Comparison of ENCODE assay signal across 20 cellular contexts in the genomic region with DNA sequence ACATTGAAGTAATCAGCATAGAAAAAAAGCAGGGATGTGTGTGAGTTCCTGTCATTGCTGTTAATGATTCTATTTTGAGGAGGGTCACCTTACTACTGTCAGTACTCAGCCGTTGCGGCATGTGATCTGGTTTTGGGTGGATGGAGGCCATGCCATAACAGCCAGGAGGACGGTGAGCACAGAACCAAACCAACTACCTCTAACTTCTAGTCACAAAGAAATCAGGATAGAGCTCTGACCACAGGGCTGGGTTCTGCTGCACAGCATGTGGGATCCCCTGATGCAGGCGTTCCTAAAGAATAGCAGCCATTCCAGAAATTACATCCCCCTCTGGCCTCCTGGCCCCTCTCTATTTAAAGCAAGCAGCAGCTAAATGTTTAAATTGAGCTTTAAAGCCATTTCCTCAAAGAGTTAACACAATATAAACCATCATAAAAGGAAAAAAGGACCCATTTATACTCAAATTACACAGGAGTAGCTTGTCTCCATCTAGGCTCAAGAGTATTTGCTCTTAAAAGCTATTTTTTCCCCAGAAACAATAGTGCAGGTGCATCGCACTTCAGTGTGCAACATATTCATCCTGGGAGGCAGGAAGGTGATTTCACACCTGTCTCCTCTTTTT.
DNase-seq lines count a peak whose midpoint lies in the region; ATAC-seq, FAIRE-seq and TF ChIP-seq lines count a peak whose summit lies in the region.
"Had no signal": no experiment of that assay in that cellular context is flagged by ENCODE, and none has a peak within 500 bp of the region (broad histone marks: within the 10 kb centered on the region; RNA-seq: fewer than 3 reads in every experiment).

No MANE protein-coding gene starts in this region.

- RAD21 ChIA-PET in GM12878 (lab: Charles Lee; ENCODE audit: unreplicated experiment), result interaction anchor here (0.6 to 1.8 kb wide), 6 partner anchors 8 to 122 kb away, joined by 3 to 8 read pairs (median 3); no protein-coding TSS in a partner anchor

- no peaks in the 10 kb centered on the region for H3K27me3 ChIP-seq in GM12878 (replicated peaks in 1 of 2; ENCODE audit: control insufficient read depth in 2 of 2, insufficient read depth in 2 of 2, low read length in 1 of 2)
- H3K27me3 ChIP-seq: dorsolateral prefrontal cortex, MG63, testis had no signal

- TF ChIP-seq EP300 in GM12878 (IDR thresholded peaks at IDR 0.05; ENCODE audit: borderline replicate concordance in 1 of 2, control insufficient read depth in 1 of 2, low read depth in 2 of 2, low read length in 2 of 2), result no peak

- peak; percentile 50 for ATAC-seq in GM12878
- no peak for ATAC-seq in activated CD4-positive, CD25-positive, alpha-beta regulatory T cell treated with anti-CD3 and anti-CD28 coated beads, Interleukin-2, amount 50 U/mL, for 24 hours
- ATAC-seq: activated naive CD4-positive, alpha-beta T cell treated with anti-CD3 and anti-CD28 coated beads, Interleukin-2, amount 50 U/mL, for 72 hours; naive thymus-derived CD4-positive, alpha-beta T cell had no signal

- no peaks in the 10 kb centered on the region for H3K79me2 ChIP-seq in GM12878 (ENCODE audit: control insufficient read depth, insufficient read depth, low read length)

- H3K9me3 ChIP-seq in GM12878 (replicated peaks; ENCODE audit: control insufficient read depth, insufficient read depth, low read length), result no peaks in the 10 kb centered on the region; the same call in 2 of the 3 replicates
- H3K9me3 ChIP-seq: MG63, testis had no signal

- no peak overlapping the region for H3K4me3 ChIP-seq in GM12878
- H3K4me3 ChIP-seq: dorsolateral prefrontal cortex, MG63, testis had no signal

- no peaks in the 10 kb centered on the region for H4K20me1 ChIP-seq in GM12878 (ENCODE audit: control insufficient read depth, insufficient read depth)

- H2AFZ ChIP-seq in GM12878 (ENCODE audit: control insufficient read depth, low read depth, low read length), result no peak overlapping the region

- no TSS peak for BruUV-seq in GM12878 (replicated peaks; lab: Mats Ljungman, UMichigan)

- in situ Hi-C loops in GM12878 (cut with MboI), result no loop called here

- no peak overlapping the region for H3K9ac ChIP-seq in GM12878 (ENCODE audit: control insufficient read depth, insufficient read depth, low read length)

- CTCF ChIA-PET in GM12878 (lab: Yijun Ruan, JAX), result interaction anchor here (0.9 to 1.4 kb wide), 5 partner anchors 10 to 35 kb away, joined by 3 to 4 read pairs (median 3); no protein-coding TSS in a partner anchor

- POLR2A ChIA-PET in GM12878 (lab: Charles Lee), result no interaction called here

- no peak overlapping the region for H3K27ac ChIP-seq in GM12878 (ENCODE audit: control insufficient read depth, insufficient read depth)
- H3K27ac ChIP-seq: dorsolateral prefrontal cortex, testis had no signal

- WGBS in GM12878 (ENCODE audit: insufficient coverage, insufficient replicate concordance, low lambda C conversion rate, missing lambda C conversion rate), result 10% methylated on average over 5 of the region's 5 CpGs

- peak; percentile 30 to 41 for DNase-seq in SHP77 (lab: John Stamatoyannopoulos, UW)
- DNase-seq in SHP77 treated with DMSO at 0.1 percent for 48 hours (lab: John Stamatoyannopoulos, UW), result no peak
- DNase-seq in NCI-H2081 treated with DMSO at 0.1 percent for 48 hours (lab: John Stamatoyannopoulos, UW), result peak; percentile 98
- DNase-seq in GM12878 (ENCODE audit: low read depth, low spot score), result no peak
- DNase-seq in stimulated activated naive CD4-positive, alpha-beta T cell (lab: John Stamatoyannopoulos, UW), result no peak
- no peak for DNase-seq in midbrain (lab: John Stamatoyannopoulos, UW)
- no peak for DNase-seq in KG1 (lab: John Stamatoyannopoulos, UW)
- DNase-seq: activated CD4-positive, alpha-beta T cell treated with anti-CD3 and anti-CD28 coated beads for 48 hours; activated T-cell treated with anti-CD3 and anti-CD28 coated beads for 4 hours; CD4-positive, alpha-beta memory T cell; dorsolateral prefrontal cortex; GDM1; hippocampal formation; MG63; NCI-H524 treated with DMSO at 0.1 percent for 48 hours; testis had no signal

- no peak for TF ChIP-seq RAD21 in GM12878 (IDR thresholded peaks at IDR 0.05; ENCODE audit: insufficient read depth, low read depth, low read length)

- intact Hi-C loops in GM12878 (cut with micrococcal nuclease; ENCODE audit: unreplicated experiment), result no loop called here

- H3K36me3 ChIP-seq in GM12878 (ENCODE audit: control insufficient read depth in 2 of 2, insufficient read depth in 2 of 2, low read length in 1 of 2), result no peaks in the 10 kb centered on the region
- H3K36me3 ChIP-seq: MG63 had no signal

- FAIRE-seq in GM12878 (lab: Jason Lieb, UNC), result no peak
- FAIRE-seq: bronchial epithelial cell had no signal

- TF ChIP-seq CTCF in GM12878 (IDR thresholded peaks at IDR 0.05 in 2 of 3, conservative IDR thresholded peaks at IDR 0.05 in 1 of 3; ENCODE audit: control insufficient read depth in 2 of 3, extremely low read depth in 1 of 3, insufficient read depth in 1 of 3, low read depth in 3 of 3, low read length in 3 of 3), result no peak

- no peak overlapping the region for H3K4me2 ChIP-seq in GM12878 (ENCODE audit: control insufficient read depth, insufficient read depth)

- TF ChIP-seq POLR2A in GM12878 (IDR thresholded peaks at IDR 0.05; ENCODE audit: low read depth, low read length), result no peak

- H3K4me1 ChIP-seq in GM12878 (ENCODE audit: control insufficient read depth, insufficient read depth, low read length), result no peaks in the 10 kb centered on the region
- H3K4me1 ChIP-seq: testis had no signal

- SMC1A ChIA-PET in GM12878 (lab: Charles Lee; ENCODE audit: uncharacterized antibody, unreplicated experiment), result interaction anchor here (0.7 to 2.4 kb wide), 9 partner anchors 9 to 230 kb away, joined by 3 to 7 read pairs (median 4); no protein-coding TSS in a partner anchor

TF ChIP-seq in GM12878, 131 proteins besides CTCF, POLR2A, EP300 and RAD21:
- TF ChIP-seq MEF2A (IDR thresholded peaks at IDR 0.05; ENCODE audit: insufficient read depth, low read depth, low read length), result no peak
- TF ChIP-seq, protein P1, sequence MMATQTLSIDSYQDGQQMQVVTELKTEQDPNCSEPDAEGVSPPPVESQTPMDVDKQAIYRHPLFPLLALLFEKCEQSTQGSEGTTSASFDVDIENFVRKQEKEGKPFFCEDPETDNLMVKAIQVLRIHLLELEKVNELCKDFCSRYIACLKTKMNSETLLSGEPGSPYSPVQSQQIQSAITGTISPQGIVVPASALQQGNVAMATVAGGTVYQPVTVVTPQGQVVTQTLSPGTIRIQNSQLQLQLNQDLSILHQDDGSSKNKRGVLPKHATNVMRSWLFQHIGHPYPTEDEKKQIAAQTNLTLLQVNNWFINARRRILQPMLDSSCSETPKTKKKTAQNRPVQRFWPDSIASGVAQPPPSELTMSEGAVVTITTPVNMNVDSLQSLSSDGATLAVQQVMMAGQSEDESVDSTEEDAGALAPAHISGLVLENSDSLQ (IDR thresholded peaks at IDR 0.05), result no peak
- TF ChIP-seq, protein P2, sequence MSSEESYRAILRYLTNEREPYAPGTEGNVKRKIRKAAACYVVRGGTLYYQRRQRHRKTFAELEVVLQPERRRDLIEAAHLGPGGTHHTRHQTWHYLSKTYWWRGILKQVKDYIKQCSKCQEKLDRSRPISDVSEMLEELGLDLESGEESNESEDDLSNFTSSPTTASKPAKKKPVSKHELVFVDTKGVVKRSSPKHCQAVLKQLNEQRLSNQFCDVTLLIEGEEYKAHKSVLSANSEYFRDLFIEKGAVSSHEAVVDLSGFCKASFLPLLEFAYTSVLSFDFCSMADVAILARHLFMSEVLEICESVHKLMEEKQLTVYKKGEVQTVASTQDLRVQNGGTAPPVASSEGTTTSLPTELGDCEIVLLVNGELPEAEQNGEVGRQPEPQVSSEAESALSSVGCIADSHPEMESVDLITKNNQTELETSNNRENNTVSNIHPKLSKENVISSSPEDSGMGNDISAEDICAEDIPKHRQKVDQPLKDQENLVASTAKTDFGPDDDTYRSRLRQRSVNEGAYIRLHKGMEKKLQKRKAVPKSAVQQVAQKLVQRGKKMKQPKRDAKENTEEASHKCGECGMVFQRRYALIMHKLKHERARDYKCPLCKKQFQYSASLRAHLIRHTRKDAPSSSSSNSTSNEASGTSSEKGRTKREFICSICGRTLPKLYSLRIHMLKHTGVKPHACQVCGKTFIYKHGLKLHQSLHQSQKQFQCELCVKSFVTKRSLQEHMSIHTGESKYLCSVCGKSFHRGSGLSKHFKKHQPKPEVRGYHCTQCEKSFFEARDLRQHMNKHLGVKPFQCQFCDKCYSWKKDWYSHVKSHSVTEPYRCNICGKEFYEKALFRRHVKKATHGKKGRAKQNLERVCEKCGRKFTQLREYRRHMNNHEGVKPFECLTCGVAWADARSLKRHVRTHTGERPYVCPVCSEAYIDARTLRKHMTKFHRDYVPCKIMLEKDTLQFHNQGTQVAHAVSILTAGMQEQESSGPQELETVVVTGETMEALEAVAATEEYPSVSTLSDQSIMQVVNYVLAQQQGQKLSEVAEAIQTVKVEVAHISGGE (CRISPR knock-in tag; IDR thresholded peaks at IDR 0.05), result no peak
- no peak for TF ChIP-seq CEBPB (IDR thresholded peaks at IDR 0.05; ENCODE audit: borderline replicate concordance in 1 of 2, low read depth in 2 of 2, low read length in 2 of 2)
- TF ChIP-seq CBX3 (IDR thresholded peaks at IDR 0.05; ENCODE audit: borderline replicate concordance, low read depth), result no peak
- no peak for TF ChIP-seq FOXM1 (IDR thresholded peaks at IDR 0.05; ENCODE audit: low read depth, low read length)
- TF ChIP-seq, protein P3, sequence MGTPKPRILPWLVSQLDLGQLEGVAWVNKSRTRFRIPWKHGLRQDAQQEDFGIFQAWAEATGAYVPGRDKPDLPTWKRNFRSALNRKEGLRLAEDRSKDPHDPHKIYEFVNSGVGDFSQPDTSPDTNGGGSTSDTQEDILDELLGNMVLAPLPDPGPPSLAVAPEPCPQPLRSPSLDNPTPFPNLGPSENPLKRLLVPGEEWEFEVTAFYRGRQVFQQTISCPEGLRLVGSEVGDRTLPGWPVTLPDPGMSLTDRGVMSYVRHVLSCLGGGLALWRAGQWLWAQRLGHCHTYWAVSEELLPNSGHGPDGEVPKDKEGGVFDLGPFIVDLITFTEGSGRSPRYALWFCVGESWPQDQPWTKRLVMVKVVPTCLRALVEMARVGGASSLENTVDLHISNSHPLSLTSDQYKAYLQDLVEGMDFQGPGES (IDR thresholded peaks at IDR 0.05), result no peak
- TF ChIP-seq SIN3A (IDR thresholded peaks at IDR 0.05; ENCODE audit: low read depth, low read length), result no peak
- no peak for TF ChIP-seq IKZF2 (IDR thresholded peaks at IDR 0.05)

Comparison
In these comparisons a context has a peak if more than half of its experiments do, and no peak if none do; other contexts are left out.
1. DNase-seq: peak in SHP77 (2 of 2) and NCI-H2081 treated with DMSO at 0.1 percent for 48 hours (single experiment); none in SHP77 treated with DMSO at 0.1 percent for 48 hours (single experiment), GM12878 (single experiment), stimulated activated naive CD4-positive, alpha-beta T cell (0 of 6), midbrain (single experiment) and KG1 (single experiment).